11 cellular contexts compared by ENCODE assay signal in genomic region chr2:58237741-58238140, GRCh38. TPM values are rescaled to one million over a fixed set of nuclear protein-coding genes. Genes with fewer than 3 reads are reported as not detected.
A peak's percentile ranks its signal among the peaks of the same experiment; 100 is the strongest.
DNase-seq lines count a peak whose midpoint lies in the region; ATAC-seq and TF ChIP-seq lines count a peak whose summit lies in the region.
"Had no signal": no experiment of that assay in that cellular context is flagged by ENCODE, and none has a peak within 500 bp of the region (broad histone marks: within the 10 kb centered on the region; RNA-seq: fewer than 3 reads in every experiment).

No MANE protein-coding gene starts in this region.

- TF ChIP-seq CTCF in OCI-LY1 (IDR thresholded peaks at IDR 0.05; ENCODE audit: low read length) = no peak

- H3K79me2 ChIP-seq in OCI-LY1 (ENCODE audit: insufficient read depth, low read length) = peaks cover 78% of the 10 kb centered on the region

- H2AFZ ChIP-seq in OCI-LY1 (ENCODE audit: low read length) = no peak overlapping the region

- H3K4me1 ChIP-seq in OCI-LY1 (ENCODE audit: insufficient read depth, low read length, severe bottlenecking) (peaks cover 39% of the 10 kb centered on the region), iPS-18a (ENCODE audit: control insufficient read depth, low read depth, low read length) (peaks cover 67% of the 10 kb centered on the region), aorta (ENCODE audit: control insufficient read depth in 1 of 2, insufficient read depth in 2 of 2, low read length in 2 of 2) (no peaks in the 10 kb centered on the region)

- peak overlapping the region; percentile 4; the same call in 1 of the 2 replicates for H3K4me2 ChIP-seq in OCI-LY1 (ENCODE audit: low read length)

- H3K9me3 ChIP-seq in OCI-LY1 (ENCODE audit: low read length) (no peaks in the 10 kb centered on the region), iPS-18a (ENCODE audit: control insufficient read depth, low read depth, low read length) (no peaks in the 10 kb centered on the region), aorta (ENCODE audit: control insufficient read depth, low read length) (no peaks in the 10 kb centered on the region)
- H3K9me3 ChIP-seq: gastrocnemius medialis had no signal

- no peaks in the 10 kb centered on the region for H3K27me3 ChIP-seq in OCI-LY1 (ENCODE audit: insufficient read depth, low read length)
- H3K27me3 ChIP-seq in iPS-18a (ENCODE audit: control insufficient read depth, insufficient read depth, low read length) = no peaks in the 10 kb centered on the region
- H3K27me3 ChIP-seq in aorta (ENCODE audit: control insufficient read depth in 1 of 2, insufficient read depth in 2 of 2, low read length in 1 of 2) = no peaks in the 10 kb centered on the region
- H3K27me3 ChIP-seq: gastrocnemius medialis had no signal

- no peaks in the 10 kb centered on the region for H3F3A ChIP-seq in OCI-LY1 (ENCODE audit: insufficient read depth, low read length)

- peak overlapping the region; percentile 4 for H3K4me3 ChIP-seq in OCI-LY1 (ENCODE audit: low read depth, low read length, poor library complexity, severe bottlenecking)
- H3K4me3 ChIP-seq in iPS-18a (ENCODE audit: low read length) = peak overlapping the region; percentile 83
- H3K4me3 ChIP-seq in aorta (ENCODE audit: low read length in 2 of 2) = no peak overlapping the region
- H3K4me3 ChIP-seq: gastrocnemius medialis had no signal

- no peak overlapping the region for H3K9ac ChIP-seq in OCI-LY1 (ENCODE audit: low read length)
- no peak overlapping the region for H3K9ac ChIP-seq in iPS-18a (ENCODE audit: low read length)

- no peaks in the 10 kb centered on the region for H4K20me1 ChIP-seq in OCI-LY1 (ENCODE audit: insufficient read depth, low read length)

- H3K27ac ChIP-seq in OCI-LY1 (ENCODE audit: low read depth, low read length, poor library complexity, severe bottlenecking) (peak overlapping the region; percentile 2), iPS-18a (ENCODE audit: low read length) (no peak overlapping the region), aorta (ENCODE audit: low read depth in 1 of 2, low read length in 2 of 2) (no peak overlapping the region)
- H3K27ac ChIP-seq: gastrocnemius medialis had no signal

- DNase-seq in EH (ENCODE audit: low read depth) = peak; percentile 3
- no peak for DNase-seq in germinal center (ENCODE audit: low spot score)
- DNase-seq in middle frontal gyrus (ENCODE audit: extremely low spot score, low spot score) = no peak
- DNase-seq in aorta = no peak
- DNase-seq: activated naive CD8-positive, alpha-beta T cell treated with anti-CD3 and anti-CD28 coated beads for 36 hours; gastrocnemius medialis had no signal

- H3K36me3 ChIP-seq in OCI-LY1 (ENCODE audit: insufficient read depth, low read length) = no peaks in the 10 kb centered on the region; the same call in 1 of the 2 replicates
- no peaks in the 10 kb centered on the region for H3K36me3 ChIP-seq in iPS-18a (ENCODE audit: control insufficient read depth, low read depth, low read length)
- H3K36me3 ChIP-seq in aorta (ENCODE audit: control insufficient read depth in 1 of 2, insufficient read depth in 2 of 2, low read length in 1 of 2) = no peaks in the 10 kb centered on the region
- H3K36me3 ChIP-seq: gastrocnemius medialis had no signal

- intact Hi-C loops in aorta (cut with DNase I) = no loop called here

- ATAC-seq in GM21423 (IDR thresholded peaks at IDR 0.05; ENCODE audit: unreplicated experiment) = peak; percentile 25
- ATAC-seq in GM19467 (IDR thresholded peaks at IDR 0.05; ENCODE audit: unreplicated experiment) = no peak
- no peak for ATAC-seq in aorta (ENCODE audit: low FRiP score)
- ATAC-seq: gastrocnemius medialis, left lobe of liver had no signal

- H3K9me2 ChIP-seq in OCI-LY1 (ENCODE audit: low read depth, low read length) = no peaks in the 10 kb centered on the region

RNA-seq across cellular contexts. Expression of gene FANCL, which starts 3.4 kb away (rescaled TPM):
- 10 to 100 TPM; 20.4 to 28.6 TPM for total RNA-seq in aorta
- 10 to 100 TPM in 1 of 2 donors, 1 to 10 TPM in 1; 8.3 to 13.2 TPM for polyA plus RNA-seq in aorta

Comparison
In these comparisons a context has a peak if more than half of its experiments do, and no peak if none do; other contexts are left out.
1. H3K4me3 ChIP-seq: peak in OCI-LY1 (single experiment) and iPS-18a (single experiment); none in aorta (0 of 2).